In genomic region chr12:75684678-75685620, GRCh38 we compare ENCODE assay signal across 13 cellular contexts.
A peak's percentile ranks its signal among the peaks of the same experiment; 100 is the strongest.
DNase-seq lines count a peak whose midpoint lies in the region; ATAC-seq and TF ChIP-seq lines count a peak whose summit lies in the region.
"Had no signal": no experiment of that assay in that cellular context is flagged by ENCODE, and none has a peak within 500 bp of the region (broad histone marks: within the 10 kb centered on the region; RNA-seq: fewer than 3 reads in every experiment).

No MANE protein-coding gene starts in this region.

- no peak for TF ChIP-seq POLR2A in testis (IDR thresholded peaks at IDR 0.05)
- TF ChIP-seq POLR2A in body of pancreas (IDR thresholded peaks at IDR 0.05): no peak

- no peaks in the 10 kb centered on the region for H4K20me1 ChIP-seq in fibroblast of lung (ENCODE audit: control insufficient read depth, extremely low read depth, insufficient read depth, low read length)

- no peak for TF ChIP-seq CTCF in fibroblast of lung (conservative IDR thresholded peaks at IDR 0.05 in 1 of 2, IDR thresholded peaks at IDR 0.05 in 1 of 2; ENCODE audit: low read depth in 1 of 2, low read length in 2 of 2)
- no peak for TF ChIP-seq CTCF in testis (IDR thresholded peaks at IDR 0.05)
- no peak for TF ChIP-seq CTCF in body of pancreas (IDR thresholded peaks at IDR 0.05)

- no peaks in the 10 kb centered on the region for H3K9me3 ChIP-seq in fibroblast of lung (ENCODE audit: control insufficient read depth, insufficient read depth, low read depth, low read length)
- H3K9me3 ChIP-seq in testis: no peaks in the 10 kb centered on the region
- H3K9me3 ChIP-seq in body of pancreas: no peaks in the 10 kb centered on the region

- intact Hi-C loops in testis (cut with DNase I; ENCODE audit: low total_unique reads) (no loop called here), body of pancreas (cut with DNase I) (no loop called here)

- H3K27me3 ChIP-seq in fibroblast of lung (ENCODE audit: control insufficient read depth, insufficient read depth, low read length) (no peaks in the 10 kb centered on the region), testis (no peaks in the 10 kb centered on the region), body of pancreas (no peaks in the 10 kb centered on the region)

- DNase-seq in NCI-H748 (lab: John Stamatoyannopoulos, UW; ENCODE audit: unreplicated experiment) (peak; percentile 34), NCI-H748 treated with DMSO at 0.1 percent for 48 hours (lab: John Stamatoyannopoulos, UW) (no peak), OCI-M1 (lab: John Stamatoyannopoulos, UW) (peak; percentile 58), fibroblast of lung (ENCODE audit: low read depth in 2 of 2) (peak; percentile 89 to 98), testis (no peak), body of pancreas (no peak), cerebellar cortex (ENCODE audit: low spot score) (no peak)
- DNase-seq: 8988T; activated CD4-positive, alpha-beta T cell treated with anti-CD3 and anti-CD28 coated beads, Interleukin-2, amount 10 ng/mL, durations not matched to agents 7 days and 5 days; activated naive CD8-positive, alpha-beta T cell treated with anti-CD3 and anti-CD28 coated beads, Interleukin-2, amount 10 ng/mL, durations not matched to agents 7 days and 5 days; DMS79 treated with DMSO at 0.1 percent for 48 hours; NCI-H510A treated with DMSO at 0.1 percent for 48 hours had no signal

- peak overlapping the region; percentile 4 for H3K9ac ChIP-seq in fibroblast of lung (ENCODE audit: insufficient read depth, low read length)

- H3K79me2 ChIP-seq in fibroblast of lung (ENCODE audit: control insufficient read depth, insufficient read depth, low read length): no peaks in the 10 kb centered on the region

- H3K4me1 ChIP-seq in fibroblast of lung (ENCODE audit: control insufficient read depth, extremely low read depth, insufficient read depth, low read length) (peaks cover 12% of the 10 kb centered on the region), testis (peaks cover 6% of the 10 kb centered on the region), body of pancreas (no peaks in the 10 kb centered on the region)

- H3K4me2 ChIP-seq in fibroblast of lung (ENCODE audit: extremely low read depth, insufficient read depth, low read length): peak overlapping the region; percentile 29

- H3K36me3 ChIP-seq in fibroblast of lung (ENCODE audit: control insufficient read depth, insufficient read depth, low read length) (no peaks in the 10 kb centered on the region), testis (ENCODE audit: low read depth, missing control alignments) (no peaks in the 10 kb centered on the region), body of pancreas (replicated peaks in 1 of 2; ENCODE audit: insufficient read depth in 1 of 2, low read depth in 2 of 2) (no peaks in the 10 kb centered on the region)

- 51 to 53% methylated on average over 5 of the region's 5 CpGs for whole genome bisulfite sequencing in testis, 2 donors
- 83 to 84% methylated on average over 5 of the region's 5 CpGs for WGBS in body of pancreas, 2 donors

- peak overlapping the region; percentile 48 for H3K27ac ChIP-seq in fibroblast of lung (ENCODE audit: insufficient read depth, low read length)
- peak overlapping the region; percentile 21 to 59 for H3K27ac ChIP-seq in testis
- no peak overlapping the region for H3K27ac ChIP-seq in body of pancreas

- H3K4me3 ChIP-seq in fibroblast of lung (replicated peaks in 1 of 4; ENCODE audit: control extremely low read depth in 1 of 4, insufficient read depth in 1 of 4, low read depth in 3 of 4, low read length in 4 of 4) (no peak overlapping the region), testis (no peak overlapping the region), body of pancreas (no peak overlapping the region)

- ATAC-seq in GM21717 (IDR thresholded peaks at IDR 0.05; ENCODE audit: unreplicated experiment) (no peak), body of pancreas (no peak)

- H2AFZ ChIP-seq in fibroblast of lung (ENCODE audit: low read length): no peak overlapping the region

Comparison
In these comparisons a context has a peak if more than half of its experiments do, and no peak if none do; other contexts are left out.
1. DNase-seq: peak in NCI-H748 (single experiment), OCI-M1 (single experiment) and fibroblast of lung (2 of 2); none in NCI-H748 treated with DMSO at 0.1 percent for 48 hours (single experiment), testis (single experiment), body of pancreas (0 of 4) and cerebellar cortex (single experiment).
2. H3K27ac ChIP-seq: peak in fibroblast of lung (single experiment) and testis (2 of 2); none in body of pancreas (0 of 4).